ENCODE assay signal across 8 cellular contexts in genomic region chr15:84601555-84601838, GRCh38.
DNase-seq lines count a peak whose midpoint lies in the region; ATAC-seq and TF ChIP-seq lines count a peak whose summit lies in the region.

No MANE protein-coding gene starts in this region.

- H3K27ac Mint-ChIP-seq in stimulated activated naive CD8-positive, alpha-beta T cell treated with anti-CD3 and anti-CD28 coated beads, Interleukin-15, Interleukin-2, amounts not matched to agents 100 ng/mL and 50 ng/mL, for 24 hours: no peak overlapping the region

- ATAC-seq in stimulated activated naive CD8-positive, alpha-beta T cell treated with anti-CD3 and anti-CD28 coated beads, Interleukin-15, Interleukin-2, amounts not matched to agents 100 U/mL and 50 U/mL, for 24 hours: no peak
- ATAC-seq in GM21529 (IDR thresholded peaks at IDR 0.05; ENCODE audit: unreplicated experiment) (no peak), HG02981 (IDR thresholded peaks at IDR 0.05; ENCODE audit: unreplicated experiment) (no peak), HG02588 (IDR thresholded peaks at IDR 0.05; ENCODE audit: unreplicated experiment) (no peak)

- H3K27ac ChIP-seq in muscle layer of duodenum (ENCODE audit: low read length): peak overlapping the region; percentile 60

- H3K9me3 Mint-ChIP-seq in stimulated activated naive CD8-positive, alpha-beta T cell treated with anti-CD3 and anti-CD28 coated beads, Interleukin-15, Interleukin-2, amounts not matched to agents 100 ng/mL and 50 ng/mL, for 24 hours: no peaks in the 10 kb centered on the region

- H3K4me3 ChIP-seq in cardiac fibroblast (replicated peaks in 1 of 2; ENCODE audit: low read depth in 2 of 2, low read length in 2 of 2) (peak overlapping the region; percentile 91 to 97), muscle layer of duodenum (ENCODE audit: low read depth in 1 of 2, low read length in 2 of 2) (peak overlapping the region; percentile 98 to 99)

- H3K4me3 Mint-ChIP-seq in stimulated activated naive CD8-positive, alpha-beta T cell treated with anti-CD3 and anti-CD28 coated beads, Interleukin-15, Interleukin-2, amounts not matched to agents 100 ng/mL and 50 ng/mL, for 24 hours: peak overlapping the region; percentile 93

- peaks cover 82% of the 10 kb centered on the region for H3K4me1 Mint-ChIP-seq in stimulated activated naive CD8-positive, alpha-beta T cell treated with anti-CD3 and anti-CD28 coated beads, Interleukin-15, Interleukin-2, amounts not matched to agents 100 ng/mL and 50 ng/mL, for 24 hours (ENCODE audit: low read depth)

- H3K36me3 ChIP-seq in muscle layer of duodenum (ENCODE audit: control insufficient read depth in 1 of 2, insufficient read depth in 2 of 2, low read length in 2 of 2): peaks cover 4 to 10% of the 10 kb centered on the region in 2 donors

- no peaks in the 10 kb centered on the region for H3K27me3 Mint-ChIP-seq in stimulated activated naive CD8-positive, alpha-beta T cell treated with anti-CD3 and anti-CD28 coated beads, Interleukin-15, Interleukin-2, amounts not matched to agents 100 ng/mL and 50 ng/mL, for 24 hours

- peaks cover 24% of the 10 kb centered on the region for H3K36me3 Mint-ChIP-seq in stimulated activated naive CD8-positive, alpha-beta T cell treated with anti-CD3 and anti-CD28 coated beads, Interleukin-15, Interleukin-2, amounts not matched to agents 100 ng/mL and 50 ng/mL, for 24 hours (ENCODE audit: low read depth)

- H3K9me3 ChIP-seq in muscle layer of duodenum (ENCODE audit: control insufficient read depth in 1 of 2, low read length in 2 of 2): no peaks in the 10 kb centered on the region

- TF ChIP-seq CTCF in cardiac fibroblast (IDR thresholded peaks at IDR 0.05; ENCODE audit: low read depth, low read length): no peak

- no peaks in the 10 kb centered on the region for H3K27me3 ChIP-seq in muscle layer of duodenum (ENCODE audit: low read depth, low read length)

- no peak for DNase-seq in stimulated activated naive CD8-positive, alpha-beta T cell treated with anti-CD3 and anti-CD28 coated beads, Interleukin-15, Interleukin-2, amounts not matched to agents 100 U/mL and 50 U/mL, for 24 hours
- DNase-seq in cardiac fibroblast (ENCODE audit: low read depth in 2 of 2) (no peak), globus pallidus (ENCODE audit: low spot score) (no peak)

- H3K4me1 ChIP-seq in muscle layer of duodenum (ENCODE audit: control insufficient read depth in 1 of 2, insufficient read depth in 2 of 2, low read length in 2 of 2): no peaks in the 10 kb centered on the region
